Comparison of ENCODE assay signal across 8 cellular contexts in the genomic region with DNA sequence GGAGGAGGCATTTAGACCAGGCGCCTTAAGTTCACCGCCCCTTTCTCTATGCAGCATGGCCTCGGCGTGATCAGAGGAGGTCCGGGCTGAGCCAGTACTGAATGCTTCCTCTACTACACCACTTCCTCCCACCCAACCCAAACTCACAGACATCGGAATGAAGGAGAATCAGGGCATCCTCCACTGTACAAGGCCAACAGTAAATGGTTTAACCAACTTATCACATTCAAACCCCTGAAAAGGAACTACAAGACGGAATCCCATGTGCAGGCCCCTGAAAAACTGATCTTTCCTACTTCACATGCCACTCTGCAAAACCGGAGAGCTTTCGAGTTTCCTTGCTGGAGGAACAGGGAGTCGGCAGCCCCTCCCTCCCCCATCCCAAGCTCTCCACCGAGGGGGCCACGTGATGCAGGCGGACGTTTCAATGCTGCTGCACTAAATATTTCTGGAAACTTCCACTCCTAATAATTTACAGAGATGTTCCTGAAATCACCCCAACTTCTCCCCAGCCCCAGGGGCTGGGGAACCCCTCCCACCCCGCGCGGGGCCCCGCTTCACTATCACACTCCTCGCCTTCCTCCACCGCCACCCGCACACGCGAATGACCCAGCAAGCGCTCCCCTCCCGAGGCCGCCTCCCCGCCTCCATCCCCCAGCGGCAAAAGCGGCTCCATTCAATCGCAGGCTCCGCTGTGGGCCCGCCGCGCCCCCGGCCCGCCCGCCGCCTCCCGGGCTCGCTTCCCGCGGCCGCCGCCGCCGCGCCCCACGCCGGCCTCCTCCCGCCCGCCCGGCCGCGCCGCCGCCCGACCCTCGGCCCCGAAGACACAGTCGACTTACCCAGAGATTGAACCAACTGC. TPM values are rescaled to one million over a fixed set of nuclear protein-coding genes. Genes with fewer than 3 reads are reported as not detected.
A peak's percentile ranks its signal among the peaks of the same experiment; 100 is the strongest.
DNase-seq lines count a peak whose midpoint lies in the region; ATAC-seq and TF ChIP-seq lines count a peak whose summit lies in the region.

No MANE protein-coding gene starts in this region.

- intact Hi-C loops in PC-3 (cut with micrococcal nuclease): loop anchor here (5.0 to 10.0 kb wide), 3 partner anchors 100 to 348 kb away; a partner anchor contains a TSS
- intact Hi-C loops in esophagus muscularis mucosa (cut with DNase I): loop anchor here (5.0 to 10.0 kb wide), 4 partner anchors 65 to 348 kb away; a partner anchor contains a TSS

- peak overlapping the region; percentile 87 for H3K4me2 ChIP-seq in PC-3 (ENCODE audit: low read length)

- no peak for TF ChIP-seq EP300 in esophagus muscularis mucosa (IDR thresholded peaks at IDR 0.05)

- CTCF ChIA-PET in PC-3 (lab: Charles Lee): no interaction called here

- H3F3A ChIP-seq in PC-3 (ENCODE audit: low read length, unreplicated experiment): peaks cover 3% of the 10 kb centered on the region

- peak overlapping the region; percentile 87 for H3K9ac ChIP-seq in HUES48 (ENCODE audit: low read depth, low read length)
- peak overlapping the region; percentile 98 for H3K9ac ChIP-seq in PC-3 (ENCODE audit: low read length)

- ATAC-seq in GM21390 (IDR thresholded peaks at IDR 0.05; ENCODE audit: unreplicated experiment): peak; percentile 63
- ATAC-seq in PC-3: peak; percentile 58

- 1% methylated on average over 23 of the region's 60 CpGs for whole genome bisulfite sequencing in esophagus muscularis mucosa

- H3K27ac ChIP-seq in HUES48 (ENCODE audit: low read depth, low read length) (peak overlapping the region; percentile 98), PC-3 (ENCODE audit: low read length) (peak overlapping the region; percentile 93), esophagus muscularis mucosa (replicated peaks in 1 of 4) (peak overlapping the region; percentile 92 to 97 (median 95)), muscle layer of duodenum (ENCODE audit: low read length) (peak overlapping the region; percentile 98)

- peak overlapping the region; percentile 89; the same call in 1 of the 2 replicates for H2AFZ ChIP-seq in PC-3 (ENCODE audit: low read length)

- H3K36me3 ChIP-seq in HUES48 (ENCODE audit: control insufficient read depth, insufficient read depth, low read length): peaks cover 17% of the 10 kb centered on the region
- H3K36me3 ChIP-seq in PC-3 (ENCODE audit: low read depth, low read length): peaks cover 16% of the 10 kb centered on the region
- peaks cover 0 to 10% (median 0%) of the 10 kb centered on the region in 4 donors for H3K36me3 ChIP-seq in esophagus muscularis mucosa
- peaks cover 0 to 4% of the 10 kb centered on the region in 2 donors for H3K36me3 ChIP-seq in muscle layer of duodenum (ENCODE audit: control insufficient read depth in 1 of 2, insufficient read depth in 2 of 2, low read length in 2 of 2)

- POLR2A ChIA-PET in PC-3 (lab: Charles Lee; ENCODE audit: unreplicated experiment): no interaction called here

- H3K27me3 ChIP-seq in HUES48 (ENCODE audit: control insufficient read depth, insufficient read depth, low read length): no peaks in the 10 kb centered on the region
- no peaks in the 10 kb centered on the region for H3K27me3 ChIP-seq in PC-3 (ENCODE audit: low read length)
- H3K27me3 ChIP-seq in esophagus muscularis mucosa: no peaks in the 10 kb centered on the region
- no peaks in the 10 kb centered on the region for H3K27me3 ChIP-seq in muscle layer of duodenum (ENCODE audit: low read depth, low read length)

- TF ChIP-seq CTCF in PC-3 (conservative IDR thresholded peaks at IDR 0.05; ENCODE audit: low read depth, low read length) (no peak), esophagus muscularis mucosa (IDR thresholded peaks at IDR 0.05) (no peak)

- no peaks in the 10 kb centered on the region for H3K9me2 ChIP-seq in PC-3 (replicated peaks; ENCODE audit: low read length)

- H3K9me3 ChIP-seq in HUES48 (ENCODE audit: control insufficient read depth, insufficient read depth, low read length): no peaks in the 10 kb centered on the region
- no peaks in the 10 kb centered on the region for H3K9me3 ChIP-seq in PC-3 (ENCODE audit: low read length)
- no peaks in the 10 kb centered on the region for H3K9me3 ChIP-seq in esophagus muscularis mucosa
- no peaks in the 10 kb centered on the region for H3K9me3 ChIP-seq in muscle layer of duodenum (ENCODE audit: control insufficient read depth in 1 of 2, low read length in 2 of 2)

- TF ChIP-seq POLR2A in esophagus muscularis mucosa (IDR thresholded peaks at IDR 0.05; ENCODE audit: low read depth): peak; percentile 68

- H3K4me1 ChIP-seq in HUES48 (ENCODE audit: control insufficient read depth, insufficient read depth, low read length) (peaks cover 21% of the 10 kb centered on the region; the same call in 1 of the 2 replicates), PC-3 (ENCODE audit: insufficient read depth, low read length) (peaks cover 28% of the 10 kb centered on the region), esophagus muscularis mucosa (peaks cover 21 to 44% (median 40%) of the 10 kb centered on the region in 4 donors), muscle layer of duodenum (ENCODE audit: control insufficient read depth in 1 of 2, insufficient read depth in 2 of 2, low read length in 2 of 2) (peaks cover 16 to 23% of the 10 kb centered on the region in 2 donors)

- DNase-seq in D341Med (ENCODE audit: low spot score) (peak; percentile 33), PC-3 (peak; percentile 85), esophagus muscularis mucosa (ENCODE audit: extremely low spot score) (peak; percentile 96)
- DNase-seq in activated T-cell treated with anti-CD3 and anti-CD28 coated beads, Interleukin-2, amount 50 U/mL, for 48 hours: peak; percentile 84 to 87
- peak; percentile 70 for DNase-seq in stimulated activated CD8-positive, alpha-beta memory T cell treated with anti-CD3 and anti-CD28 coated beads, Interleukin-7, amount 100 ng/mL, for 24 hours (ENCODE audit: low read depth)

- H3K4me3 ChIP-seq in HUES48 (ENCODE audit: low read depth, low read length) (peak overlapping the region; percentile 81), PC-3 (ENCODE audit: low read length) (peak overlapping the region; percentile 94), esophagus muscularis mucosa (peak overlapping the region; percentile 65 to 86 (median 76)), muscle layer of duodenum (ENCODE audit: low read depth in 1 of 2, low read length in 2 of 2) (peak overlapping the region; percentile 84 to 94)

- peaks cover 61% of the 10 kb centered on the region for H3K79me2 ChIP-seq in PC-3 (ENCODE audit: low read length)

- TSS peak; percentile 83 for BruUV-seq in PC-3 (replicated peaks; lab: Mats Ljungman, UMichigan)

- peaks cover 42% of the 10 kb centered on the region for H4K20me1 ChIP-seq in PC-3 (ENCODE audit: low read length)

RNA-seq across cellular contexts. Expression of a gene that starts 1.2 kb away (rescaled TPM):
- total RNA-seq in PC-3 (2014; rRNA removed) (138 and 170 TPM in 2 replicates), esophagus muscularis mucosa (100 to 1,000 TPM in 1 of 4 donors, 10 to 100 TPM in 3; 55.8 to 117 (median 65.4) TPM)

Comparison
In these comparisons a context has a peak if more than half of its experiments do, and no peak if none do; other contexts are left out.
1. Peak in every context shown above with its lines: DNase-seq, ATAC-seq, H3K4me3 ChIP-seq and H3K27ac ChIP-seq.
2. DNase-seq: peak in every context shown above with its lines; median percentile 96 in esophagus muscularis mucosa; 86 in activated T-cell treated with anti-CD3 and anti-CD28 coated beads, Interleukin-2, amount 50 U/mL, for 48 hours; 85 in PC-3; 70 in stimulated activated CD8-positive, alpha-beta memory T cell treated with anti-CD3 and anti-CD28 coated beads, Interleukin-7, amount 100 ng/mL, for 24 hours; 33 in D341Med.